ENCODE assay signal across 12 cellular contexts in the genomic region with DNA sequence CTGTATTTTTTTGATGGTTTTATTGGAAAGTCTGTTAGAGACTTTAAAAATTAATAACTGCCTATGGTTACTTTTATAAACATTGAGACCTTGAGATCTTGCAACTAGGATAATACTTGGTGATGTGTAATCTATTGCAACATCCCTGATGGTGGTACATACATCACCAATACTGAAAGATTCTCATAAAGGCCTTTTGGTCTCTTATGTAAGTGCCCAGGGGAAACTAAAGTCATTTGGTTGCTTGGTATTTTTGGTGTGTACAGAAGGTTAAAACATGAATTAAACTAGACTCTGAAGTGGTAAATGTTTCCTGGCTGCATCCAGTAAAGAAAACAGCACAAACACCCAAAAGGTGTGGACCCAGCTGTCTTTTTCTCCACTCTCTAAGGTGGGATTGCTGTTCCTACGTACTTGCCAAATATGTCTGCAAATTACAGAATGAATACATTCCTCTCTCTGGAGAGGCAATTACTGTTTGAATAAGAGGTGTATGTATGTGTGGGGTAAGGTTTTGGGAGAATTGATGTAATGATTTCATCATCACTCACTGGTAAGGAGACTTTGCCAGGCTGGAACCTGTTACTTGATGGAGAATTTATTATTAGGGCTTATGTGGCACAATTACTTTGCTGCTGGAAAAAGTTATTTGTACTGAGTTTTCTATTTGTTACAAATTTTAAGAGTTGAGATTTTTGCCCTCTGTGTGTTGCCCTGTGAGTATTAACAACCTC. TPM values are rescaled to one million over a fixed set of nuclear protein-coding genes. Genes with fewer than 3 reads are reported as not detected.
DNase-seq lines count a peak whose midpoint lies in the region; ATAC-seq and TF ChIP-seq lines count a peak whose summit lies in the region.
"Had no signal": no experiment of that assay in that cellular context is flagged by ENCODE, and none has a peak within 500 bp of the region (broad histone marks: within the 10 kb centered on the region; RNA-seq: fewer than 3 reads in every experiment).

No MANE protein-coding gene starts in this region.

- H2BK15ac ChIP-seq in mesenchymal stem cell (ENCODE audit: low read depth, poor library complexity, severe bottlenecking): no peak overlapping the region

- H3F3A ChIP-seq in Loucy (ENCODE audit: low read depth): no peaks in the 10 kb centered on the region

- intact Hi-C loops in Caco-2 (cut with micrococcal nuclease; ENCODE audit: unreplicated experiment): loop anchor here (5.0 to 10.0 kb wide), 2 partner anchors 205 to 282 kb away; no protein-coding TSS in a partner anchor

- H3K9me2 ChIP-seq in Loucy (replicated peaks; ENCODE audit: low read depth, low read length): no peaks in the 10 kb centered on the region

- H3K27ac Mint-ChIP-seq in Caco-2 (ENCODE audit: unreplicated experiment): peak overlapping the region; percentile 50
- H3K27ac Mint-ChIP-seq in activated CD8-positive, alpha-beta T cell treated with anti-CD3 and anti-CD28 coated beads, Interleukin-2, amount 10 ng/mL, durations not matched to agents 7 days and 5 days: peak overlapping the region; percentile 75

- CTCF ChIA-PET in Caco-2 (lab: Charles Lee): interaction anchor here (0.8 kb wide), 1 partner anchor 13 kb away, joined by 3 read pairs; no protein-coding TSS in a partner anchor
- CTCF ChIA-PET in activated CD8-positive, alpha-beta T cell treated with anti-CD3 and anti-CD28 coated beads, Interleukin-2, amount 10 ng/mL, durations not matched to agents 7 days and 5 days (lab: Charles Lee): interaction anchor here (0.8 to 2.8 kb wide), 11 partner anchors 11 to 212 kb away, joined by 3 to 16 read pairs (median 5); no protein-coding TSS in a partner anchor

- H2BK12ac ChIP-seq in mesenchymal stem cell (ENCODE audit: low read length in 2 of 2): no peak overlapping the region

- H4K91ac ChIP-seq in mesenchymal stem cell (ENCODE audit: low read length): no peak overlapping the region

- 90% methylated on average over 1 of the region's 1 CpG for WGBS in mesenchymal stem cell

- no peak overlapping the region for H2BK5ac ChIP-seq in mesenchymal stem cell (ENCODE audit: low read depth, low read length, poor library complexity, severe bottlenecking)

- no peak overlapping the region for H3K14ac ChIP-seq in mesenchymal stem cell (ENCODE audit: low read length in 2 of 2)

- DNase-seq in Caco-2 (no peak), mesenchymal stem cell (peak; percentile 41), nucleus accumbens (lab: John Stamatoyannopoulos, UW) (no peak), NCI-H2029 treated with DMSO at 0.1 percent for 48 hours (lab: John Stamatoyannopoulos, UW) (no peak)
- no peak for DNase-seq in activated CD8-positive, alpha-beta T cell treated with anti-CD3 and anti-CD28 coated beads, Interleukin-2, amount 10 ng/mL, durations not matched to agents 7 days and 5 days
- DNase-seq in activated CD8-positive, alpha-beta memory T cell treated with anti-CD3 and anti-CD28 coated beads for 24 hours: no peak
- DNase-seq: activated effector memory CD4-positive, alpha-beta T cell treated with Interleukin-2 at 50 U/mL for 16 hours; EL; NCI-H2029; stimulated activated CD4-positive, alpha-beta T cell treated with anti-CD3 and anti-CD28 coated beads, Interleukin-2, amount 100 ng/mL, for 48 hours had no signal

- peaks cover 14% of the 10 kb centered on the region for H3K79me1 ChIP-seq in mesenchymal stem cell (replicated peaks; ENCODE audit: low read length, poor library complexity, severe bottlenecking)

- H3K36me3 ChIP-seq in Caco-2 (ENCODE audit: control insufficient read depth, insufficient read depth, low read length) (no peaks in the 10 kb centered on the region), Loucy (ENCODE audit: insufficient read depth, low read length) (peaks cover 55% of the 10 kb centered on the region; the same call in 1 of the 2 replicates), mesenchymal stem cell (ENCODE audit: control insufficient read depth in 1 of 2, insufficient read depth in 2 of 2, low read depth in 1 of 2, low read length in 2 of 2) (no peaks in the 10 kb centered on the region)

- H3K4me3 Mint-ChIP-seq in Caco-2 (ENCODE audit: unreplicated experiment): peak overlapping the region; percentile 57
- H3K4me3 Mint-ChIP-seq in activated CD8-positive, alpha-beta T cell treated with anti-CD3 and anti-CD28 coated beads, Interleukin-2, amount 10 ng/mL, durations not matched to agents 7 days and 5 days: peak overlapping the region; percentile 96

- H3K27me3 ChIP-seq in Caco-2 (replicated peaks; ENCODE audit: control insufficient read depth, insufficient read depth, low read length) (no peaks in the 10 kb centered on the region), Loucy (ENCODE audit: insufficient read depth, low read length, poor library complexity, severe bottlenecking) (peaks cover 18% of the 10 kb centered on the region), mesenchymal stem cell (ENCODE audit: control insufficient read depth in 1 of 2, insufficient read depth in 1 of 2, low read length in 2 of 2) (no peaks in the 10 kb centered on the region)

- H3K4me3 ChIP-seq in Caco-2 (ENCODE audit: low read depth, low read length): no peak overlapping the region
- peak overlapping the region; percentile 86 for H3K4me3 ChIP-seq in Loucy (ENCODE audit: low read length, poor library complexity, severe bottlenecking)
- H3K4me3 ChIP-seq in mesenchymal stem cell (ENCODE audit: insufficient read depth in 1 of 2, low read depth in 1 of 2, low read length in 2 of 2): no peak overlapping the region

- peaks cover 81% of the 10 kb centered on the region for H4K20me1 ChIP-seq in Loucy (ENCODE audit: insufficient read depth, low read length, poor library complexity, severe bottlenecking)

- no TSS peak for BruUV-seq in Caco-2 (replicated peaks; lab: Mats Ljungman, UMichigan)

- H3K9me3 Mint-ChIP-seq in Caco-2 (ENCODE audit: unreplicated experiment): no peaks in the 10 kb centered on the region
- H3K9me3 Mint-ChIP-seq in activated CD8-positive, alpha-beta T cell treated with anti-CD3 and anti-CD28 coated beads, Interleukin-2, amount 10 ng/mL, durations not matched to agents 7 days and 5 days (ENCODE audit: insufficient read depth): no peaks in the 10 kb centered on the region

- no peak overlapping the region for H2BK120ac ChIP-seq in mesenchymal stem cell (ENCODE audit: low read depth, low read length)

- H3K36me3 Mint-ChIP-seq in Caco-2 (ENCODE audit: insufficient read depth, unreplicated experiment): peaks cover 21% of the 10 kb centered on the region
- peaks cover 41% of the 10 kb centered on the region for H3K36me3 Mint-ChIP-seq in activated CD8-positive, alpha-beta T cell treated with anti-CD3 and anti-CD28 coated beads, Interleukin-2, amount 10 ng/mL, durations not matched to agents 7 days and 5 days (ENCODE audit: low read depth)

- H2AFZ ChIP-seq in Loucy (ENCODE audit: low read length) (no peak overlapping the region), mesenchymal stem cell (ENCODE audit: low read depth, low read length) (no peak overlapping the region)

- no peak for TF ChIP-seq CTCF in Caco-2 (IDR thresholded peaks at IDR 0.05; ENCODE audit: insufficient read depth in 1 of 2, low read depth in 1 of 2, low read length in 1 of 2, severe bottlenecking in 1 of 2, unreplicated experiment in 1 of 2)
- no peak for TF ChIP-seq CTCF in Loucy (conservative IDR thresholded peaks at IDR 0.05; ENCODE audit: low read length)

- no peak overlapping the region for H4K8ac ChIP-seq in mesenchymal stem cell (ENCODE audit: low read length)

- H3K4me1 Mint-ChIP-seq in Caco-2 (ENCODE audit: low read depth, unreplicated experiment): peaks cover 32% of the 10 kb centered on the region
- peaks cover 68% of the 10 kb centered on the region for H3K4me1 Mint-ChIP-seq in activated CD8-positive, alpha-beta T cell treated with anti-CD3 and anti-CD28 coated beads, Interleukin-2, amount 10 ng/mL, durations not matched to agents 7 days and 5 days (ENCODE audit: low read depth)

- no peak for ATAC-seq in activated CD8-positive, alpha-beta T cell treated with anti-CD3 and anti-CD28 coated beads, Interleukin-2, amount 10 ng/mL, durations not matched to agents 7 days and 5 days
- ATAC-seq in GM21825 (IDR thresholded peaks at IDR 0.05; ENCODE audit: unreplicated experiment): no peak

- H3K79me2 ChIP-seq in Loucy (ENCODE audit: insufficient read depth, low read length): peaks cover 99% of the 10 kb centered on the region

- H3K18ac ChIP-seq in mesenchymal stem cell (ENCODE audit: low read depth in 1 of 2, low read length in 2 of 2): no peak overlapping the region

- no peak overlapping the region for H2AK5ac ChIP-seq in mesenchymal stem cell (ENCODE audit: low read length, severe bottlenecking)

- no peak overlapping the region for H3K27ac ChIP-seq in mesenchymal stem cell (ENCODE audit: low read length, poor library complexity, severe bottlenecking)

- no peaks in the 10 kb centered on the region for H3K27me3 Mint-ChIP-seq in Caco-2 (ENCODE audit: insufficient read depth, unreplicated experiment)
- H3K27me3 Mint-ChIP-seq in activated CD8-positive, alpha-beta T cell treated with anti-CD3 and anti-CD28 coated beads, Interleukin-2, amount 10 ng/mL, durations not matched to agents 7 days and 5 days (ENCODE audit: low read depth): no peaks in the 10 kb centered on the region

- H3K9ac ChIP-seq in Loucy (ENCODE audit: low read depth, low read length, poor library complexity, severe bottlenecking): peak overlapping the region; percentile 95
- peak overlapping the region; percentile 1 for H3K9ac ChIP-seq in mesenchymal stem cell (ENCODE audit: low read length)

- no peak overlapping the region for H3K4ac ChIP-seq in mesenchymal stem cell (ENCODE audit: low read depth in 1 of 2, low read length in 2 of 2)

- no peak overlapping the region for H3K23ac ChIP-seq in mesenchymal stem cell (ENCODE audit: low read length in 2 of 2)

- H3K4me2 ChIP-seq in Loucy (ENCODE audit: low read depth, low read length, poor library complexity, severe bottlenecking) (peak overlapping the region; percentile 88), mesenchymal stem cell (ENCODE audit: low read length, poor library complexity, severe bottlenecking) (no peak overlapping the region)

- POLR2A ChIA-PET in Caco-2 (lab: Charles Lee): interaction anchor here (1.7 kb wide), 1 partner anchor 212 kb away, joined by 5 read pairs; no protein-coding TSS in a partner anchor
- POLR2A ChIA-PET in activated CD8-positive, alpha-beta T cell treated with anti-CD3 and anti-CD28 coated beads, Interleukin-2, amount 10 ng/mL, durations not matched to agents 7 days and 5 days (lab: Charles Lee): interaction anchor here (0.6 to 1.7 kb wide), 6 partner anchors 104 to 1943 kb away, joined by 3 to 6 read pairs (median 3); no protein-coding TSS in a partner anchor

- H3K4me1 ChIP-seq in Caco-2: peaks cover 24% of the 10 kb centered on the region
- peaks cover 42% of the 10 kb centered on the region for H3K4me1 ChIP-seq in Loucy (ENCODE audit: insufficient read depth, low read length, poor library complexity, severe bottlenecking)
- H3K4me1 ChIP-seq in mesenchymal stem cell (ENCODE audit: control insufficient read depth, insufficient read depth, low read depth, low read length): peaks cover 4% of the 10 kb centered on the region

- no peaks in the 10 kb centered on the region for H3K9me3 ChIP-seq in Caco-2
- H3K9me3 ChIP-seq in Loucy (ENCODE audit: insufficient read depth, low read depth, low read length): no peaks in the 10 kb centered on the region
- H3K9me3 ChIP-seq in mesenchymal stem cell (ENCODE audit: control insufficient read depth, low read length): no peaks in the 10 kb centered on the region

RNA-seq across cellular contexts. Expression of a gene that starts 3.6 kb away (rescaled TPM):
- total RNA-seq in Caco-2 (2022): 47.4 and 50.5 TPM in 2 replicates
- 10 to 100 TPM; 41.2 to 44.3 TPM for total RNA-seq in activated CD8-positive, alpha-beta T cell treated with anti-CD3 and anti-CD28 coated beads, Interleukin-2, amount 10 ng/mL, durations not matched to agents 7 days and 5 days
- 22.1 TPM for polyA plus RNA-seq in mesenchymal stem cell (2013, experiment 1 of 2)
- polyA plus RNA-seq in mesenchymal stem cell (2013, experiment 2 of 2): 24.1 TPM
